9 cellular contexts compared by ENCODE assay signal in the genomic region with DNA sequence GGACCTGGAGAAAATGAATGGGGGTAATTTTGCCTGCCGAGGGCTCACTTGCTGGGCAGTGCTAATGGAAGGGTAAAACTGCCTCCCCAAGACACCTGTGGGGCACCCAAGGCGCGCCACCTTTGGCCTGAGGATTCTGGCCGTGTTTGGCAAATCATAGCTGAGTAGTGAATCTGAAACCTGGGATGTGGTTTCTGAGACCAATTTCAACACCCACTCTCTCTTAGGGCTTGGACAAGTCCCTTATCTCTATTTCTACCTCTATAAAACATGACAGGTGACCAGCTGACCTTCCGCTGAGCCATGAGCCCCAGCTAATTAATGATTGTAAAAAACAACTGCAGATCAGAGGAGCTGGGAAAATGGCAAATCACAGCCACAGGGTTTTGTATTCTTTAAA. TPM values are rescaled to one million over a fixed set of nuclear protein-coding genes. Genes with fewer than 3 reads are reported as not detected.
DNase-seq lines count a peak whose midpoint lies in the region; ATAC-seq and TF ChIP-seq lines count a peak whose summit lies in the region.
"Had no signal": no experiment of that assay in that cellular context is flagged by ENCODE, and none has a peak within 500 bp of the region (broad histone marks: within the 10 kb centered on the region; RNA-seq: fewer than 3 reads in every experiment).

No MANE protein-coding gene starts in this region.

- H3K36me3 ChIP-seq in ovary, result no peaks in the 10 kb centered on the region

- no peak for DNase-seq in CD4-positive, alpha-beta T cell
- DNase-seq in RPMI8226 (peak; percentile 80), epithelial cell of prostate (ENCODE audit: low read depth, low spot score) (no peak), ovary (peak in 1 of 5 donors; percentile 43), head of caudate nucleus (no peak), H4 (ENCODE audit: low spot score) (no peak), HEK293T (ENCODE audit: extremely low spot score) (no peak)
- DNase-seq in activated CD4-positive, alpha-beta memory T cell treated with anti-CD3 and anti-CD28 coated beads, Interleukin-2, amount 10 ng/mL, durations not matched to agents 7 days and 5 days, result no peak
- DNase-seq: NCI-H510A treated with DMSO at 0.1 percent for 48 hours had no signal

- TF ChIP-seq POLR2A in ovary (IDR thresholded peaks at IDR 0.05), result no peak

- intact Hi-C loops in CD4-positive, alpha-beta T cell (cut with DNase I, micrococcal nuclease), result no loop called here
- intact Hi-C loops in ovary (cut with DNase I) (loop anchor here in 1 of 4 donors (10.0 kb wide), 1 partner anchor 227 kb away; no protein-coding TSS in a partner anchor), head of caudate nucleus (cut with DNase I) (no loop called here)

- POLR2A ChIA-PET in CD4-positive, alpha-beta T cell (lab: Charles Lee), result interaction anchor here (0.6 to 3.3 kb wide), 3 partner anchors 10 to 35 kb away, joined by 3 to 26 read pairs (median 19); partner anchors contain the start of genes ARFGAP2 and DDB2
- POLR2A ChIA-PET in activated CD4-positive, alpha-beta memory T cell treated with anti-CD3 and anti-CD28 coated beads, Interleukin-2, amount 10 ng/mL, durations not matched to agents 7 days and 5 days (lab: Charles Lee), result interaction anchor here (0.7 to 4.6 kb wide), 8 partner anchors 10 to 325 kb away, joined by 3 to 43 read pairs (median 4); partner anchors contain the start of genes ACP2, ARFGAP2 and DDB2
- POLR2A ChIA-PET in HEK293T (lab: Yijun Ruan, JAX), result interaction anchor here (1.0 to 5.1 kb wide), 3 partner anchors 28 to 61 kb away, joined by 3 to 49 read pairs (median 19); partner anchors contain the start of genes ACP2 and DDB2

- 19 to 36% (median 22%) methylated on average over 5 of the region's 5 CpGs for WGBS in ovary, 3 donors

- H3K27ac Mint-ChIP-seq in CD4-positive, alpha-beta T cell, result no peak overlapping the region
- no peak overlapping the region for H3K27ac Mint-ChIP-seq in activated CD4-positive, alpha-beta memory T cell treated with anti-CD3 and anti-CD28 coated beads, Interleukin-2, amount 10 ng/mL, durations not matched to agents 7 days and 5 days

- no peaks in the 10 kb centered on the region for H3K36me3 Mint-ChIP-seq in CD4-positive, alpha-beta T cell (ENCODE audit: low read depth)
- H3K36me3 Mint-ChIP-seq in activated CD4-positive, alpha-beta memory T cell treated with anti-CD3 and anti-CD28 coated beads, Interleukin-2, amount 10 ng/mL, durations not matched to agents 7 days and 5 days (ENCODE audit: low read depth), result no peaks in the 10 kb centered on the region

- H3K9me3 Mint-ChIP-seq in CD4-positive, alpha-beta T cell, result no peaks in the 10 kb centered on the region
- H3K9me3 Mint-ChIP-seq in activated CD4-positive, alpha-beta memory T cell treated with anti-CD3 and anti-CD28 coated beads, Interleukin-2, amount 10 ng/mL, durations not matched to agents 7 days and 5 days, result no peaks in the 10 kb centered on the region

- H3K27me3 Mint-ChIP-seq in CD4-positive, alpha-beta T cell, result peaks cover 35% of the 10 kb centered on the region
- H3K27me3 Mint-ChIP-seq in activated CD4-positive, alpha-beta memory T cell treated with anti-CD3 and anti-CD28 coated beads, Interleukin-2, amount 10 ng/mL, durations not matched to agents 7 days and 5 days, result peaks cover 40% of the 10 kb centered on the region

- CTCF ChIA-PET in CD4-positive, alpha-beta T cell (lab: Charles Lee), result interaction anchor here (1.4 to 1.6 kb wide), 3 partner anchors 10 to 83 kb away, joined by 4 to 6 read pairs (median 5); partner anchors contain the start of gene MADD
- CTCF ChIA-PET in activated CD4-positive, alpha-beta memory T cell treated with anti-CD3 and anti-CD28 coated beads, Interleukin-2, amount 10 ng/mL, durations not matched to agents 7 days and 5 days (lab: Charles Lee), result interaction anchor here (0.7 to 2.4 kb wide), 4 partner anchors 8 to 72 kb away, joined by 3 to 15 read pairs (median 12); partner anchors contain the start of genes ARFGAP2 and DDB2
- CTCF ChIA-PET in HEK293T (lab: Yijun Ruan, JAX), result interaction anchor here (0.5 to 1.7 kb wide), 5 partner anchors 10 to 167 kb away, joined by 3 to 12 read pairs (median 3); partner anchors contain the start of genes ACP2 and ARFGAP2

- TF ChIP-seq EP300 in ovary (IDR thresholded peaks at IDR 0.05), result no peak

- H3K27me3 ChIP-seq in CD4-positive, alpha-beta T cell (ENCODE audit: control insufficient read depth, insufficient read depth, low read length), result peaks cover 43% of the 10 kb centered on the region
- H3K27me3 ChIP-seq in ovary, result no peaks in the 10 kb centered on the region

- no peak overlapping the region for H3K27ac ChIP-seq in CD4-positive, alpha-beta T cell (ENCODE audit: low read depth, low read length)
- H3K27ac ChIP-seq in epithelial cell of prostate (peak overlapping the region; percentile 89), ovary (peak overlapping the region in 1 of 2 donors; percentile 94)

- H3K4me3 ChIP-seq in ovary, result peak overlapping the region; percentile 61

- peaks cover 8% of the 10 kb centered on the region for H3K4me1 ChIP-seq in ovary (ENCODE audit: insufficient read depth)

- no peaks in the 10 kb centered on the region for H3K9me3 ChIP-seq in CD4-positive, alpha-beta T cell (ENCODE audit: control insufficient read depth, low read length)
- H3K9me3 ChIP-seq in ovary, result no peaks in the 10 kb centered on the region

- H3K4me3 Mint-ChIP-seq in CD4-positive, alpha-beta T cell, result peak overlapping the region; percentile 58
- no peak overlapping the region for H3K4me3 Mint-ChIP-seq in activated CD4-positive, alpha-beta memory T cell treated with anti-CD3 and anti-CD28 coated beads, Interleukin-2, amount 10 ng/mL, durations not matched to agents 7 days and 5 days

- H3K4me1 Mint-ChIP-seq in CD4-positive, alpha-beta T cell (ENCODE audit: low read depth), result peaks cover 6% of the 10 kb centered on the region
- H3K4me1 Mint-ChIP-seq in activated CD4-positive, alpha-beta memory T cell treated with anti-CD3 and anti-CD28 coated beads, Interleukin-2, amount 10 ng/mL, durations not matched to agents 7 days and 5 days, result peaks cover 12% of the 10 kb centered on the region

- ATAC-seq in CD4-positive, alpha-beta T cell (ENCODE audit: poor library complexity), result no peak

- TF ChIP-seq CTCF in CD4-positive, alpha-beta T cell (IDR thresholded peaks at IDR 0.05), result no peak
- TF ChIP-seq CTCF in ovary (IDR thresholded peaks at IDR 0.05), result no peak

TF ChIP-seq in HEK293T, 16 proteins besides CTCF, POLR2A, EP300 and RAD21:
- TF ChIP-seq ARNT (IDR thresholded peaks at IDR 0.05), result no peak
- no peak for TF ChIP-seq NFRKB (IDR thresholded peaks at IDR 0.05)
- TF ChIP-seq HDGF (IDR thresholded peaks at IDR 0.05; ENCODE audit: borderline replicate concordance), result no peak
- no peak for TF ChIP-seq ELF4 (IDR thresholded peaks at IDR 0.05)
- no peak for TF ChIP-seq FOXK2 (IDR thresholded peaks at IDR 0.05)
- TF ChIP-seq LEF1 (IDR thresholded peaks at IDR 0.05; ENCODE audit: borderline replicate concordance), result no peak
- no peak for TF ChIP-seq FOXM1 (IDR thresholded peaks at IDR 0.05; ENCODE audit: borderline replicate concordance)
- no peak for TF ChIP-seq TARDBP (IDR thresholded peaks at IDR 0.05)

RNA-seq across cellular contexts. Expression of gene PACSIN3, which starts 1.5 kb away (rescaled TPM):
- total RNA-seq in CD4-positive, alpha-beta T cell, result under 1 TPM in 1 of 2 experiments, not detected in 1; 0.27 TPM
- 10 to 100 TPM; 26.1 to 69.8 (median 40.8) TPM for total RNA-seq in ovary
- 10 to 100 TPM in 1 of 2 donors, 1 to 10 TPM in 1; 2.9 to 25.7 TPM for polyA plus RNA-seq in ovary
- total RNA-seq in H4 (2014; rRNA removed; shearing (Covaris generic)), result 11.3 and 16.4 TPM in 2 replicates
- 1 to 10 TPM in 1 of 2 experiments, under 1 TPM in 1; 0.91 to 1.2 TPM for total RNA-seq in activated CD4-positive, alpha-beta memory T cell treated with anti-CD3 and anti-CD28 coated beads, Interleukin-2, amount 10 ng/mL, durations not matched to agents 7 days and 5 days

RNA-seq across cellular contexts. Expression of gene ARFGAP2, which starts 11.0 kb away (rescaled TPM):
- total RNA-seq in CD4-positive, alpha-beta T cell, result 100 to 1,000 TPM; 161 to 174 TPM
- 10 to 100 TPM; 66.0 to 94.9 (median 75.2) TPM for total RNA-seq in ovary
- polyA plus RNA-seq in ovary, result 10 to 100 TPM; 41.5 to 65.2 TPM
- 81.8 and 97.4 TPM in 2 replicates for total RNA-seq in H4 (2014; rRNA removed; shearing (Covaris generic))
- 10 to 100 TPM; 82.0 to 85.7 TPM for total RNA-seq in activated CD4-positive, alpha-beta memory T cell treated with anti-CD3 and anti-CD28 coated beads, Interleukin-2, amount 10 ng/mL, durations not matched to agents 7 days and 5 days

RNA-seq across cellular contexts. Expression of gene DDB2, which starts 27.1 kb away (rescaled TPM):
- total RNA-seq in CD4-positive, alpha-beta T cell, result 10 to 100 TPM; 57.3 to 57.6 TPM
- 10 to 100 TPM; 20.0 to 34.7 (median 25.8) TPM for total RNA-seq in ovary
- polyA plus RNA-seq in ovary, result 10 to 100 TPM; 21.1 to 40.6 TPM
- total RNA-seq in H4 (2014; rRNA removed; shearing (Covaris generic)), result 41.4 and 43.0 TPM in 2 replicates
- 100 to 1,000 TPM; 159 to 163 TPM for total RNA-seq in activated CD4-positive, alpha-beta memory T cell treated with anti-CD3 and anti-CD28 coated beads, Interleukin-2, amount 10 ng/mL, durations not matched to agents 7 days and 5 days
